ENCODE assay signal across 10 cellular contexts in the genomic region with DNA sequence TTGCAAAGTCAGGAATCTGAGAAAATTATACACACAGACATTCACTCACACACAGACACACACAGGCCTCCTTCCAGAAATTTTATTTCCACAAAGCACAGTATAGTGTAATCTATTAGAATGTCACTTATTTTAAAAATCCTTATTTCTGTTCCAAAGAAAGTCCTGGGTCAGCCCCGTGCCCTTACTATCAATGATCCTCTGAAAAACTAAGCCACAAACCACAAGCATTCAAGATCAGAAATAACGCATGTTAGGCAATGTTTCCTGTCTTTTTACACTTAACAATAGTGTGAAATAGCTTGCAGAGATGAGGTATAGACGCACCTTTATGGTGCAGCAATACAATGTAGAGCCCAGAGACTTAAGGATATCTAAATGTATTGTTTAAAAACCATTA. TPM values are rescaled to one million over a fixed set of nuclear protein-coding genes. Genes with fewer than 3 reads are reported as not detected.
DNase-seq lines count a peak whose midpoint lies in the region; ATAC-seq and TF ChIP-seq lines count a peak whose summit lies in the region.
"Had no signal": no experiment of that assay in that cellular context is flagged by ENCODE, and none has a peak within 500 bp of the region (broad histone marks: within the 10 kb centered on the region; RNA-seq: fewer than 3 reads in every experiment).

No MANE protein-coding gene starts in this region.

- no peak overlapping the region for H2AFZ ChIP-seq in hepatocyte

- H3K4me3 ChIP-seq in Jurkat, Clone E6-1 (ENCODE audit: low read length), result no peak overlapping the region
- H3K4me3 ChIP-seq in hepatocyte (no peak overlapping the region), subcutaneous abdominal adipose tissue (ENCODE audit: low read depth in 1 of 5, low read length in 5 of 5) (no peak overlapping the region)

- H3K9me3 ChIP-seq in hepatocyte (ENCODE audit: low read depth) (no peaks in the 10 kb centered on the region), subcutaneous abdominal adipose tissue (ENCODE audit: control insufficient read depth in 5 of 5, low read length in 5 of 5) (no peaks in the 10 kb centered on the region)

- H3K9me2 ChIP-seq in hepatocyte (replicated peaks; ENCODE audit: insufficient read depth), result no peaks in the 10 kb centered on the region

- H3K79me2 ChIP-seq in hepatocyte, result peaks cover 56% of the 10 kb centered on the region

- DNase-seq in Jurkat, Clone E6-1 (ENCODE audit: low read depth, low spot score), result peak; percentile 69
- DNase-seq in SW480 (ENCODE audit: low spot score), result peak; percentile 63
- no peak for DNase-seq in hepatocyte (ENCODE audit: low spot score)
- no peak for DNase-seq in hepatic stellate cell (ENCODE audit: low spot score)
- no peak for DNase-seq in NCI-H524 treated with DMSO at 0.1 percent for 48 hours (lab: John Stamatoyannopoulos, UW)
- DNase-seq: activated effector memory CD4-positive, alpha-beta T cell treated with Interleukin-2 at 50 U/mL for 16 hours; T-helper 9 cell had no signal

- WGBS in hepatocyte (ENCODE audit: low lambda C conversion rate, missing lambda C conversion rate), result 68% methylated on average over 3 of the region's 3 CpGs

- H4K20me1 ChIP-seq in hepatocyte (ENCODE audit: insufficient read depth, poor library complexity, severe bottlenecking), result no peaks in the 10 kb centered on the region

- H3K27ac ChIP-seq in hepatocyte (peak overlapping the region; percentile 93), subcutaneous abdominal adipose tissue (ENCODE audit: low read depth, low read length) (peak overlapping the region; percentile 63)

- H3K4me1 ChIP-seq in hepatocyte (ENCODE audit: insufficient read depth) (peaks cover 36% of the 10 kb centered on the region), subcutaneous abdominal adipose tissue (ENCODE audit: control insufficient read depth in 5 of 5, insufficient read depth in 5 of 5, low read length in 5 of 5) (peaks cover 8 to 40% (median 31%) of the 10 kb centered on the region in 5 donors)

- no peak overlapping the region for H3K9ac ChIP-seq in subcutaneous abdominal adipose tissue (ENCODE audit: low read length in 5 of 5)

- peak overlapping the region; percentile 53 for H3K4me2 ChIP-seq in hepatocyte

- H3K36me3 ChIP-seq in hepatocyte (replicated peaks; ENCODE audit: insufficient read depth, low read depth), result no peaks in the 10 kb centered on the region
- H3K36me3 ChIP-seq in subcutaneous abdominal adipose tissue (ENCODE audit: control insufficient read depth in 5 of 5, insufficient read depth in 5 of 5, low read length in 5 of 5), result no peaks in the 10 kb centered on the region

- no peaks in the 10 kb centered on the region for H3K27me3 ChIP-seq in hepatocyte
- H3K27me3 ChIP-seq in subcutaneous abdominal adipose tissue (ENCODE audit: control insufficient read depth in 5 of 5, insufficient read depth in 4 of 5, low read length in 5 of 5), result no peaks in the 10 kb centered on the region

- ATAC-seq in HG03039 (IDR thresholded peaks at IDR 0.05; ENCODE audit: unreplicated experiment) (no peak), HG02678 (IDR thresholded peaks at IDR 0.05; ENCODE audit: unreplicated experiment) (no peak)

- TF ChIP-seq CTCF in hepatocyte (IDR thresholded peaks at IDR 0.05; ENCODE audit: poor library complexity), result no peak

RNA-seq across cellular contexts. Expression of gene TBC1D8, which starts 25.8 kb away (rescaled TPM):
- 17.8 TPM for polyA plus RNA-seq in Jurkat, Clone E6-1 (2012; ENCODE audit: insufficient read depth, insufficient read length)
- 15.8 and 18.7 TPM in 2 replicates for total RNA-seq in hepatocyte
- polyA plus RNA-seq in hepatocyte, result 10.1 and 17.9 TPM in 2 replicates

Comparison
In these comparisons a context has a peak if more than half of its experiments do, and no peak if none do; other contexts are left out.
1. DNase-seq: peak in Jurkat, Clone E6-1 (single experiment) and SW480 (single experiment); none in hepatocyte (single experiment), hepatic stellate cell (single experiment) and NCI-H524 treated with DMSO at 0.1 percent for 48 hours (single experiment).